19 cellular contexts compared by ENCODE assay signal in the genomic region with DNA sequence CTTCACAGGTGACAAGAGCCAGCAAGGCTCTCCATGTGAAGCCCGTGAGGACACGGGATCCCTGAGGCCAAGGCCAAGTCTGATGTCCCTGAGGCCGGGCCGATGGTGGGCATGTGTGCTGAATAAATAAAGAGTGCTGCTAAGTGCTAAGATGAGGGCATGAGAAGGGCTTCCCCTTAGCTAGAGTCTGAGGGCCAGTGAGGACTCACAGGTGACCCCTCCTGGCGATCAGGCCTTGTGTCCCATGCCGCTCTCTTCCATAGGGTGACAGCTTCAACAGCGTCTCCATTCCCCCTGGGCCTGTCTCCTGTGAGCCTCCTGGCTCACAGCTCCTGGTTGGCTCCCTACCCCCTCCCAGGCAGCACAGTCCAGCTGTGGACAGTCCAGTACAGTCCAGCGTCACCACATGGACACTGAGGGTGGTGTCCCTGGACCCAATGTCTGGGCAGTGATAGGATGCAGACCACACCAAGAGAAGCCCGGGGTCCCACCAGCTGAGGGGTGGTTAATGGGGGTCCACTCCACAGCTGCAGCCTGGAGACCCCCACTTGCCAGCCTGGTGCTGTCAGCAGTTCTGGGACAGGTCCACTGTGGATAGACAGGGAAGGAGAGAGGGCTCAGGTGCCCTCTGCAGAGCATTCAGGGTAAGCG.
"Had no signal": no experiment of that assay in that cellular context is flagged by ENCODE, and none has a peak within 500 bp of the region (broad histone marks: within the 10 kb centered on the region; RNA-seq: fewer than 3 reads in every experiment).

No MANE protein-coding gene starts in this region.

- H3K27ac Mint-ChIP-seq: activated naive CD8-positive, alpha-beta T cell; activated T-cell treated with anti-CD3 and anti-CD28 coated beads, Interleukin-2, amount 50 U/mL, for 24 hours; memory B cell had no signal

- H3K27me3 Mint-ChIP-seq: activated naive CD8-positive, alpha-beta T cell had no signal

- H3K36me3 Mint-ChIP-seq: activated naive CD8-positive, alpha-beta T cell; memory B cell had no signal

- H3K9me3 Mint-ChIP-seq: activated T-cell treated with anti-CD3 and anti-CD28 coated beads, Interleukin-2, amount 50 U/mL, for 24 hours had no signal

- H3K36me3 ChIP-seq: heart right ventricle, left ventricle myocardium inferior, neutrophil, prostate gland, right lobe of liver had no signal

- DNase-seq: activated CD4-positive, alpha-beta T cell treated with anti-CD3 and anti-CD28 coated beads for 48 hours; activated effector memory CD4-positive, alpha-beta T cell treated with Interleukin-2 at 50 U/mL for 16 hours; activated T-cell treated with anti-CD3 and anti-CD28 coated beads, Interleukin-2, amount 50 U/mL, for 24 hours; amygdala; heart right ventricle; left ventricle myocardium inferior; right lobe of liver; SK-N-SH; stimulated activated CD4-positive, alpha-beta T cell treated with anti-CD3 and anti-CD28 coated beads, Interleukin-1b, Interleukin-23, amount 100 ng/mL, for 48 hours; stimulated activated naive CD4-positive, alpha-beta T cell treated with Interleukin-2 at 50 U/mL for 16 hours; T-helper 1 cell had no signal

- H3K4me3 ChIP-seq: heart right ventricle, left ventricle myocardium inferior, prostate gland, right lobe of liver had no signal

- FAIRE-seq: endothelial cell of umbilical vein, frontal cortex, keratinocyte had no signal

- H3K27me3 ChIP-seq: neutrophil, right lobe of liver had no signal

- H3K27ac ChIP-seq: heart right ventricle, left ventricle myocardium inferior, neutrophil, prostate gland, right lobe of liver, VCaP had no signal

- H3K4me1 Mint-ChIP-seq: memory B cell had no signal

- H3K4me2 ChIP-seq: SK-N-SH had no signal

- H3K4me1 ChIP-seq: heart right ventricle, left ventricle myocardium inferior, prostate gland, right lobe of liver had no signal

- H3K9me3 ChIP-seq: neutrophil, prostate gland, right lobe of liver, SK-N-SH had no signal

- H3K9ac ChIP-seq: SK-N-SH had no signal

- H3K4me3 Mint-ChIP-seq: activated naive CD8-positive, alpha-beta T cell; activated T-cell treated with anti-CD3 and anti-CD28 coated beads, Interleukin-2, amount 50 U/mL, for 24 hours; memory B cell had no signal

- ATAC-seq: heart right ventricle had no signal
